Comparison of ENCODE assay signal across 22 cellular contexts in the genomic region with DNA sequence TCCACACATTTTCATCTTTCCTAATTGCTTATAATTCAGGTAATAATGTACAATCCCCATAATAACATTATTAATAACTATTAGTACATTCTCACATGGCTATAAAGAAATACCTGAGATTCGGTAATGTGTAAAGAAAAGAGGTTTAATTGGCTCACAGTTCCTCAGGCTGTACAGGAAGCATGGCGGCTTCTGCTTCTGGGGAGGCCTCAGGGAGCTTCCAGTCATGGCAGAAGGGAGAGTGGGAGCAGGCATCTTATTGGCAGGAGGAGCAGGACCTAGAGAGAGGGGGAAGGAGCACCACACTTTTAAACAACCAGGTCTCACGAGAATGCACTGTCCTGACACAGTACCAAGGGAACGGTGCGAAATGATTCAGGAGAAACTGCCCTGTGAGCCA.
"Had no signal": no experiment of that assay in that cellular context is flagged by ENCODE, and none has a peak within 500 bp of the region (broad histone marks: within the 10 kb centered on the region; RNA-seq: fewer than 3 reads in every experiment).

No MANE protein-coding gene starts in this region.

- H3K27me3 ChIP-seq: colonic mucosa, esophagus squamous epithelium, gastrocnemius medialis, heart right ventricle, left lung had no signal

- H3K9me3 ChIP-seq: colonic mucosa, esophagus squamous epithelium, gastrocnemius medialis, heart right ventricle, left lung, lower lobe of right lung had no signal

- H3K27ac ChIP-seq: colonic mucosa, esophagus squamous epithelium, gastrocnemius medialis, heart right ventricle, left lung, lower lobe of right lung had no signal

- H3K4me3 Mint-ChIP-seq: dendritic cell treated with granulocyte-macrophage colony-stimulating factor and Interleukin-4, amounts not matched to agents 40 ng/mL and 50 ng/mL, for 4 days; effector memory CD8-positive, alpha-beta T cell; naive thymus-derived CD4-positive, alpha-beta T cell had no signal

- H3K36me3 Mint-ChIP-seq: naive thymus-derived CD4-positive, alpha-beta T cell had no signal

- ATAC-seq: effector memory CD8-positive, alpha-beta T cell; gastrocnemius medialis; heart right ventricle; left cardiac atrium; left lung; left ventricle myocardium superior; lower lobe of right lung; naive thymus-derived CD4-positive, alpha-beta T cell had no signal

- H3K27me3 Mint-ChIP-seq: dendritic cell treated with granulocyte-macrophage colony-stimulating factor and Interleukin-4, amounts not matched to agents 40 ng/mL and 50 ng/mL, for 4 days; effector memory CD8-positive, alpha-beta T cell; naive thymus-derived CD4-positive, alpha-beta T cell had no signal

- FAIRE-seq: endothelial cell of umbilical vein, islet of Langerhans, keratinocyte had no signal

- H3K9me3 Mint-ChIP-seq: dendritic cell treated with granulocyte-macrophage colony-stimulating factor and Interleukin-4, amounts not matched to agents 40 ng/mL and 50 ng/mL, for 4 days; effector memory CD8-positive, alpha-beta T cell; naive thymus-derived CD4-positive, alpha-beta T cell had no signal

- H3K36me3 ChIP-seq: colonic mucosa, esophagus squamous epithelium, gastrocnemius medialis, heart right ventricle, left lung, lower lobe of right lung had no signal

- H3K4me3 ChIP-seq: colonic mucosa, esophagus squamous epithelium, gastrocnemius medialis, heart right ventricle, left lung, lower lobe of right lung had no signal

- H3K4me1 ChIP-seq: colonic mucosa, esophagus squamous epithelium, gastrocnemius medialis, left lung, lower lobe of right lung had no signal

- H3K27ac Mint-ChIP-seq: dendritic cell treated with granulocyte-macrophage colony-stimulating factor and Interleukin-4, amounts not matched to agents 40 ng/mL and 50 ng/mL, for 4 days; effector memory CD8-positive, alpha-beta T cell had no signal

- DNase-seq: colonic mucosa; cortex of kidney; effector CD8-positive, alpha-beta T cell; effector memory CD8-positive, alpha-beta T cell; esophagus squamous epithelium; foreskin fibroblast; foreskin melanocyte; gastrocnemius medialis; glutamatergic neuron; heart right ventricle; hippocampal formation; left cardiac atrium; left lung; left ventricle myocardium superior; lower lobe of right lung; mesendoderm; midbrain; naive thymus-derived CD4-positive, alpha-beta T cell had no signal
